ENCODE assay signal across 7 cellular contexts in the genomic region with DNA sequence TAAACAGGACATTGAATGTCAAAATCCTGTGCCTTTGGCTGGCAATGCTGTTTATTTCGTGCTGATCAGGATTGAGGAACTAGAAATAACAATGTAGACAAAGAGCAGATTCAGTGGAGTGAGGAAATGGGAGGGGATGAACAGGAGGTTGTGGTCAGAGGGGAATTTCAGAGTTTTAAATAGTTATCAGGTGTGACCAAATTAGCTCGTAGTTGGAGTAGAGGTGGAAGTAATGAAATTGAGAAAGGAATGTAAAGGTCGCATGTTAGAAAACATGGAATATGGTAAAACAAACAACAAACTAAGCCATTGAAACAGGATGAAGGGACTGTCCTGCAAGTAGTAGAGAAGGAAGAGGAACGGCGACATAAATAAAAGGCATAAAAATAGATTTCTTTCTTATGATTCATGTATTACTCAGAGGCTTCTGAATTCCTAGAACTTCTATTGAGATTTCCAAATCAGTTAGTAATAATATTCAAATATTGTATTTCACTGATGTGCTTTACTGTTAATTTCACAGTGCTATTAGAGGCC. TPM values are rescaled to one million over a fixed set of nuclear protein-coding genes. Genes with fewer than 3 reads are reported as not detected.
DNase-seq lines count a peak whose midpoint lies in the region; ATAC-seq and TF ChIP-seq lines count a peak whose summit lies in the region.

No MANE protein-coding gene starts in this region.

- H3K27ac Mint-ChIP-seq in osteocyte (ENCODE audit: unreplicated experiment), result peak overlapping the region; percentile 85

- peaks cover 35% of the 10 kb centered on the region for H3K4me1 Mint-ChIP-seq in osteocyte (ENCODE audit: unreplicated experiment)

- peak overlapping the region; percentile 15 for H3K4me3 Mint-ChIP-seq in osteocyte (ENCODE audit: unreplicated experiment)

- peak; percentile 61 for ATAC-seq in GM21367 (IDR thresholded peaks at IDR 0.05; ENCODE audit: unreplicated experiment)

- H3K9me3 Mint-ChIP-seq in osteocyte (ENCODE audit: unreplicated experiment), result peaks cover 7% of the 10 kb centered on the region

- DNase-seq in HT1080 (ENCODE audit: low read depth) (peak; percentile 88), astrocyte of the hippocampus (ENCODE audit: low read depth, low spot score) (peak; percentile 66), osteocyte (ENCODE audit: extremely low spot score, unreplicated experiment) (no peak), NCI-H774 (lab: John Stamatoyannopoulos, UW) (no peak), T-helper 1 cell (no peak), head of caudate nucleus (no peak)

- intact Hi-C loops in head of caudate nucleus (cut with DNase I), result no loop called here

- no peak for TF ChIP-seq CTCF in osteocyte (IDR thresholded peaks at IDR 0.05)

- H3K27me3 Mint-ChIP-seq in osteocyte (ENCODE audit: unreplicated experiment), result no peaks in the 10 kb centered on the region

- H3K36me3 Mint-ChIP-seq in osteocyte (ENCODE audit: unreplicated experiment), result no peaks in the 10 kb centered on the region

RNA-seq across cellular contexts. Expression of a gene that starts 9.5 kb away (rescaled TPM):
- total RNA-seq in HT1080 (2014; rRNA removed; shearing (Covaris generic)), result 18.9 and 22.0 TPM in 2 replicates
- 30.6 and 35.6 TPM in 2 replicates for polyA plus RNA-seq in HT1080 (2015; cell fraction: cytosol; rRNA removed)
- polyA plus RNA-seq in HT1080 (2015; cell fraction: nucleus; rRNA removed), result 14.0 and 17.5 TPM in 2 replicates
- total RNA-seq in osteocyte, result 47.9 and 48.4 TPM in 2 replicates

Comparison
In these comparisons a context has a peak if more than half of its experiments do, and no peak if none do; other contexts are left out.
1. DNase-seq: peak in HT1080 (single experiment) and astrocyte of the hippocampus (single experiment); none in osteocyte (single experiment), NCI-H774 (single experiment), T-helper 1 cell (0 of 5) and head of caudate nucleus (0 of 42).